8 cellular contexts compared by ENCODE assay signal in the genomic region with DNA sequence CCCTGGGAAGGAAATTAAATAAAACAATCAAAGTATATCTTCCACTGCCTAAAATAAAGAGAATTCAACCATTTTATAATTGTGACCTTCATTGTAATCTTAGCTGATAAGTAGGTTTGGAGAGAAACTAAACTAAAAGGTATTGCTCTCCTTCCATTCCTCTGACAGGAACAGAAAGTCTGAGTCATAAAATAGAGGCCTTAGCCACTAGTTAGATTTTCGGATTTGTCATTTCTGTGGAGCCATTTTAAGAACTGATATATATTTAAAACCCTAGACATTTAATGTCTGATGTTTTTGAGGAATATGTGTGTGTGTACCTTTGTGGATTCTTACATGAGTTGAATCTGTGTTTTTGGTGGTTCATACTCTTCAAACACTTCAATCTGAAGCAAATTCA. TPM values are rescaled to one million over a fixed set of nuclear protein-coding genes. Genes with fewer than 3 reads are reported as not detected.
DNase-seq lines count a peak whose midpoint lies in the region; ATAC-seq and TF ChIP-seq lines count a peak whose summit lies in the region.

No MANE protein-coding gene starts in this region.

- intact Hi-C loops in esophagus squamous epithelium (cut with DNase I), result no loop called here

- no peaks in the 10 kb centered on the region for H3K36me3 ChIP-seq in RWPE2 (ENCODE audit: low read depth)
- H3K36me3 ChIP-seq in esophagus squamous epithelium, result no peaks in the 10 kb centered on the region

- H3K4me3 ChIP-seq in RWPE2 (ENCODE audit: severe bottlenecking) (no peak overlapping the region), esophagus squamous epithelium (no peak overlapping the region)

- DNase-seq in RWPE2 (ENCODE audit: low spot score), result no peak
- DNase-seq in omental fat pad (ENCODE audit: low spot score), result no peak
- DNase-seq in HuH-7.5 (ENCODE audit: low spot score), result no peak
- no peak for DNase-seq in UCSD-AML1 (lab: John Stamatoyannopoulos, UW; ENCODE audit: unreplicated experiment)
- no peak for DNase-seq in progenitor cell of endocrine pancreas (ENCODE audit: low spot score, unreplicated experiment)
- DNase-seq in esophagus squamous epithelium (lab: John Stamatoyannopoulos, UW), result no peak

- H3K36me3 Mint-ChIP-seq in progenitor cell of endocrine pancreas (ENCODE audit: insufficient read depth), result no peaks in the 10 kb centered on the region

- 33% methylated on average over 1 of the region's 1 CpG for WGBS in esophagus squamous epithelium, 2 donors

- TF ChIP-seq POLR2A in esophagus squamous epithelium (IDR thresholded peaks at IDR 0.05), result no peak

- H3K4me1 ChIP-seq in RWPE2 (ENCODE audit: insufficient read depth, poor library complexity, severe bottlenecking) (peaks cover 12% of the 10 kb centered on the region), esophagus squamous epithelium (peaks cover 0 to 11% (median 5%) of the 10 kb centered on the region in 3 donors)

- peaks cover 16% of the 10 kb centered on the region for H3K4me1 Mint-ChIP-seq in progenitor cell of endocrine pancreas (ENCODE audit: low read depth)

- no peaks in the 10 kb centered on the region for H3K27me3 Mint-ChIP-seq in progenitor cell of endocrine pancreas

- no peaks in the 10 kb centered on the region for H3K9me3 Mint-ChIP-seq in progenitor cell of endocrine pancreas (ENCODE audit: low read depth)

- no peak overlapping the region for H3K4me3 Mint-ChIP-seq in progenitor cell of endocrine pancreas (ENCODE audit: low read depth)

- no peaks in the 10 kb centered on the region for H3K27me3 ChIP-seq in RWPE2 (ENCODE audit: insufficient read depth, poor library complexity, severe bottlenecking)
- H3K27me3 ChIP-seq in esophagus squamous epithelium, result no peaks in the 10 kb centered on the region

- ATAC-seq in GM18909 (IDR thresholded peaks at IDR 0.05; ENCODE audit: poor library complexity, unreplicated experiment), result peak; percentile 94
- ATAC-seq in HG02763 (IDR thresholded peaks at IDR 0.05; ENCODE audit: unreplicated experiment), result peak; percentile 89
- no peak for ATAC-seq in RWPE2 (ENCODE audit: low read depth)
- peak; percentile 57 for ATAC-seq in omental fat pad (ENCODE audit: low FRiP score)

- H3K9me3 ChIP-seq in RWPE2 (ENCODE audit: severe bottlenecking) (no peaks in the 10 kb centered on the region), esophagus squamous epithelium (no peaks in the 10 kb centered on the region)

- no peak for TF ChIP-seq CTCF in RWPE2 (IDR thresholded peaks at IDR 0.05; ENCODE audit: poor library complexity, severe bottlenecking)
- no peak for TF ChIP-seq CTCF in omental fat pad (IDR thresholded peaks at IDR 0.05)
- TF ChIP-seq CTCF in progenitor cell of endocrine pancreas (IDR thresholded peaks at IDR 0.05; ENCODE audit: unreplicated experiment), result no peak
- TF ChIP-seq CTCF in esophagus squamous epithelium (IDR thresholded peaks at IDR 0.05), result no peak

- H3K27ac Mint-ChIP-seq in progenitor cell of endocrine pancreas, result no peak overlapping the region

- H3K27ac ChIP-seq in RWPE2 (ENCODE audit: poor library complexity, severe bottlenecking) (peak overlapping the region; percentile 30), esophagus squamous epithelium (peak overlapping the region in 2 of 4 donors; percentile 26 to 36)

RNA-seq across cellular contexts. Expression of a gene that starts 11.8 kb away (rescaled TPM):
- total RNA-seq in omental fat pad, result under 1 TPM in 3 of 4 donors, not detected in 1; 0.12 to 0.56 (median 0.13) TPM
- not detected in 2 replicates for total RNA-seq in progenitor cell of endocrine pancreas
- total RNA-seq in esophagus squamous epithelium, result 1 to 10 TPM in 3 of 4 donors, not detected in 1; 1.1 to 3.1 (median 1.5) TPM
